Comparison of ENCODE assay signal across 33 cellular contexts in the genomic region with DNA sequence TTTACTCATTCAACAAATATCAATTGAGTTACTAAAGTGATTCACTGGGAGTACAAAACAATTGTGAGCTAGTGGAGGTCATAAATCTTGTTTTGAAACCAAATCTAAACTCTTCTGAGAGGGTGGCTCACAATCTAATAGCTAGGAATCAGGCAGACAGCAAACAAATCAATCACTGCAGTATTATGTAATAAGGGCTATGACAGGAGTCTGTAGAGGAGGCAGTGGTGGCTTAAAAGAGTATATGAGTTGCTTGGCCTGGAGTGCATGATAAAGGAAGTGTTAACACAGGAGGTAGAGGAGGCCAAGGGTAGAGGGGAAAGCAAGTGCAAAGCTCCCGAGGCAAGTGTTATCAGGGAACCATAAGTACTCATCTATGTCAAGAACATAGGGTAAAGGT. TPM values are rescaled to one million over a fixed set of nuclear protein-coding genes. Genes with fewer than 3 reads are reported as not detected.
DNase-seq lines count a peak whose midpoint lies in the region; ATAC-seq lines count a peak whose summit lies in the region.
"Had no signal": no experiment of that assay in that cellular context is flagged by ENCODE, and none has a peak within 500 bp of the region (broad histone marks: within the 10 kb centered on the region; RNA-seq: fewer than 3 reads in every experiment).

No MANE protein-coding gene starts in this region.

- no peaks in the 10 kb centered on the region for H3K9me3 Mint-ChIP-seq in activated T-helper 2 cell treated with anti-CD3 and anti-CD28 coated beads, Interferon-gamma antibody, Interleukin-2, Interleukin-4, amounts not matched to agents 10 μg/mL and 5 μg/mL and 100 μg/mL, durations not matched to agents 14 hours and 24 hours and 36 hours
- H3K9me3 Mint-ChIP-seq: activated CD4-positive, alpha-beta memory T cell treated with anti-CD3 and anti-CD28 coated beads for 36 hours; activated naive CD4-positive, alpha-beta T cell treated with anti-CD3 and anti-CD28 coated beads, Interleukin-2, amount 50 U/mL, for 24 hours; activated T-helper 1 cell treated with anti-CD3 and anti-CD28 coated beads, Interleukin-12 subunit alpha, Interleukin-12 subunit beta, Interleukin-2, Interleukin-4 antibody, amounts not matched to agents 30 ng/mL and 10 ng/mL and 1 ng/mL, durations not matched to agents 14 hours and 24 hours and 36 hours; effector memory CD8-positive, alpha-beta T cell; mesothelial cell of epicardium; naive thymus-derived CD4-positive, alpha-beta T cell; T-helper 1 cell treated with Interleukin-12 subunit alpha and Interleukin-12 subunit beta and Interleukin-4 antibody, amounts not matched to agents 30 μg/mL and 1 μg/mL, for 36 hours had no signal

- peak overlapping the region; percentile 33 for H3K27ac ChIP-seq in skeletal muscle tissue (ENCODE audit: low read depth, low read length)
- H3K27ac ChIP-seq: 22Rv1, cardiac muscle cell, coronary artery, foreskin keratinocyte, left lung, sigmoid colon, testis had no signal

- H3K4me1 Mint-ChIP-seq in activated T-helper 2 cell treated with anti-CD3 and anti-CD28 coated beads, Interferon-gamma antibody, Interleukin-2, Interleukin-4, amounts not matched to agents 10 μg/mL and 5 μg/mL and 100 μg/mL, durations not matched to agents 14 hours and 24 hours and 36 hours (ENCODE audit: low read depth), result no peaks in the 10 kb centered on the region
- H3K4me1 Mint-ChIP-seq: activated naive CD4-positive, alpha-beta T cell treated with anti-CD3 and anti-CD28 coated beads, Interleukin-2, amount 50 U/mL, for 24 hours; naive thymus-derived CD4-positive, alpha-beta T cell had no signal

- peak; percentile 69 for ATAC-seq in left ventricle myocardium superior
- no peak for ATAC-seq in HG03159 (IDR thresholded peaks at IDR 0.05; ENCODE audit: unreplicated experiment)
- ATAC-seq: effector memory CD8-positive, alpha-beta T cell; foreskin keratinocyte; GM12878; left lung; naive thymus-derived CD4-positive, alpha-beta T cell; stimulated activated naive CD8-positive, alpha-beta T cell treated with anti-CD3 and anti-CD28 coated beads, Interleukin-15, Interleukin-2, amounts not matched to agents 100 U/mL and 50 U/mL, for 24 hours had no signal

- no peaks in the 10 kb centered on the region for H3K36me3 Mint-ChIP-seq in activated T-helper 2 cell treated with anti-CD3 and anti-CD28 coated beads, Interferon-gamma antibody, Interleukin-2, Interleukin-4, amounts not matched to agents 10 μg/mL and 5 μg/mL and 100 μg/mL, durations not matched to agents 14 hours and 24 hours and 36 hours (ENCODE audit: low read depth)
- H3K36me3 Mint-ChIP-seq: activated CD4-positive, alpha-beta memory T cell treated with anti-CD3 and anti-CD28 coated beads for 36 hours; activated naive CD4-positive, alpha-beta T cell treated with anti-CD3 and anti-CD28 coated beads, Interleukin-2, amount 50 U/mL, for 24 hours; mesothelial cell of epicardium; naive thymus-derived CD4-positive, alpha-beta T cell had no signal

- H3K9ac ChIP-seq in skeletal muscle tissue (ENCODE audit: low read depth in 1 of 3, low read length in 3 of 3), result no peak overlapping the region

- H3K27me3 ChIP-seq in skeletal muscle tissue (ENCODE audit: control insufficient read depth in 3 of 3, insufficient read depth in 3 of 3, low read length in 3 of 3), result no peaks in the 10 kb centered on the region
- no peaks in the 10 kb centered on the region for H3K27me3 ChIP-seq in MG63
- H3K27me3 ChIP-seq: cardiac muscle cell, foreskin keratinocyte, left lung, sigmoid colon, testis had no signal

- H3K36me3 ChIP-seq in skeletal muscle tissue (ENCODE audit: control insufficient read depth in 3 of 3, insufficient read depth in 3 of 3, low read length in 3 of 3) (peaks cover 2 to 12% (median 8%) of the 10 kb centered on the region in 3 donors), MG63 (peaks cover 80% of the 10 kb centered on the region)
- H3K36me3 ChIP-seq: cardiac muscle cell, left lung, sigmoid colon had no signal

- DNase-seq in NCI-H1417 (lab: John Stamatoyannopoulos, UW), result peak in 2 of 3 experiments; percentile 3 to 57
- no peak for DNase-seq in NCI-H1417 treated with DMSO at 0.1 percent for 48 hours (lab: John Stamatoyannopoulos, UW)
- peak; percentile 24 for DNase-seq in NCI-H226
- DNase-seq in left ventricle myocardium superior, result no peak
- DNase-seq in MG63, result no peak
- no peak for DNase-seq in activated T-helper 2 cell treated with anti-CD3 and anti-CD28 coated beads, Interferon-gamma antibody, Interleukin-2, Interleukin-4, amounts not matched to agents 10 μg/mL and 5 μg/mL and 100 μg/mL, durations not matched to agents 14 hours and 24 hours and 36 hours (ENCODE audit: low spot score)
- DNase-seq: activated CD4-positive, alpha-beta memory T cell treated with anti-CD3 and anti-CD28 coated beads for 36 hours; activated CD8-positive, alpha-beta memory T cell treated with anti-CD3 and anti-CD28 coated beads, Interleukin-2, amount 50 U/mL, for 4 hours; aorta; effector memory CD8-positive, alpha-beta T cell; foreskin keratinocyte; HCEC 1CT; left lung; naive thymus-derived CD4-positive, alpha-beta T cell; NCI-H1092; NCI-H187 treated with DMSO at 0.1 percent for 48 hours; NCI-H526; occipital lobe; RPMI8226; sigmoid colon; stimulated activated CD4-positive, alpha-beta T cell treated with anti-CD3 and anti-CD28 coated beads, Interleukin-15, amount 100 ng/mL, for 24 hours; stimulated activated naive CD8-positive, alpha-beta T cell treated with anti-CD3 and anti-CD28 coated beads, Interleukin-15, Interleukin-2, amounts not matched to agents 100 U/mL and 50 U/mL, for 24 hours; testis had no signal

- H3K4me3 ChIP-seq in skeletal muscle tissue (ENCODE audit: low read length in 3 of 3) (no peak overlapping the region), MG63 (no peak overlapping the region)
- H3K4me3 ChIP-seq: cardiac muscle cell, coronary artery, GM12878, left lung, sigmoid colon, testis had no signal

- no peak overlapping the region for H3K27ac Mint-ChIP-seq in activated T-helper 2 cell treated with anti-CD3 and anti-CD28 coated beads, Interferon-gamma antibody, Interleukin-2, Interleukin-4, amounts not matched to agents 10 μg/mL and 5 μg/mL and 100 μg/mL, durations not matched to agents 14 hours and 24 hours and 36 hours
- H3K27ac Mint-ChIP-seq: activated CD4-positive, alpha-beta memory T cell treated with anti-CD3 and anti-CD28 coated beads for 36 hours; activated naive CD4-positive, alpha-beta T cell treated with anti-CD3 and anti-CD28 coated beads, Interleukin-2, amount 50 U/mL, for 24 hours; activated T-helper 1 cell treated with anti-CD3 and anti-CD28 coated beads, Interleukin-12 subunit alpha, Interleukin-12 subunit beta, Interleukin-2, Interleukin-4 antibody, amounts not matched to agents 30 ng/mL and 10 ng/mL and 1 ng/mL, durations not matched to agents 14 hours and 24 hours and 36 hours; effector memory CD8-positive, alpha-beta T cell; mesothelial cell of epicardium; naive thymus-derived CD4-positive, alpha-beta T cell; T-helper 1 cell treated with Interleukin-12 subunit alpha and Interleukin-12 subunit beta and Interleukin-4 antibody, amounts not matched to agents 30 μg/mL and 1 μg/mL, for 36 hours had no signal

- H3K9me3 ChIP-seq in skeletal muscle tissue (ENCODE audit: control insufficient read depth in 3 of 3, low read length in 3 of 3) (no peaks in the 10 kb centered on the region), MG63 (no peaks in the 10 kb centered on the region)
- H3K9me3 ChIP-seq: left lung, sigmoid colon, testis had no signal

- intact Hi-C loops in left ventricle myocardium superior (cut with micrococcal nuclease), result no loop called here
- intact Hi-C loops in activated T-helper 2 cell treated with anti-CD3 and anti-CD28 coated beads, Interferon-gamma antibody, Interleukin-2, Interleukin-4, amounts not matched to agents 10 μg/mL and 5 μg/mL and 100 μg/mL, durations not matched to agents 14 hours and 24 hours and 36 hours (cut with micrococcal nuclease), result no loop called here

- peaks cover 10% of the 10 kb centered on the region for H3K27me3 Mint-ChIP-seq in activated T-helper 2 cell treated with anti-CD3 and anti-CD28 coated beads, Interferon-gamma antibody, Interleukin-2, Interleukin-4, amounts not matched to agents 10 μg/mL and 5 μg/mL and 100 μg/mL, durations not matched to agents 14 hours and 24 hours and 36 hours (ENCODE audit: low read depth)
- H3K27me3 Mint-ChIP-seq: activated CD4-positive, alpha-beta memory T cell treated with anti-CD3 and anti-CD28 coated beads for 36 hours; activated naive CD4-positive, alpha-beta T cell treated with anti-CD3 and anti-CD28 coated beads, Interleukin-2, amount 50 U/mL, for 24 hours had no signal

- H3K4me1 ChIP-seq in skeletal muscle tissue (ENCODE audit: control insufficient read depth in 3 of 3, insufficient read depth in 3 of 3, low read length in 3 of 3), result peaks cover 37 to 38% (median 37%) of the 10 kb centered on the region in 3 donors
- H3K4me1 ChIP-seq: foreskin keratinocyte, left lung, sigmoid colon, testis had no signal

- H3K4me3 Mint-ChIP-seq in activated T-helper 2 cell treated with anti-CD3 and anti-CD28 coated beads, Interferon-gamma antibody, Interleukin-2, Interleukin-4, amounts not matched to agents 10 μg/mL and 5 μg/mL and 100 μg/mL, durations not matched to agents 14 hours and 24 hours and 36 hours (ENCODE audit: low read depth), result no peak overlapping the region
- H3K4me3 Mint-ChIP-seq: activated CD4-positive, alpha-beta memory T cell treated with anti-CD3 and anti-CD28 coated beads for 36 hours; activated naive CD4-positive, alpha-beta T cell treated with anti-CD3 and anti-CD28 coated beads, Interleukin-2, amount 50 U/mL, for 24 hours; activated T-helper 1 cell treated with anti-CD3 and anti-CD28 coated beads, Interleukin-12 subunit alpha, Interleukin-12 subunit beta, Interleukin-2, Interleukin-4 antibody, amounts not matched to agents 30 ng/mL and 10 ng/mL and 1 ng/mL, durations not matched to agents 14 hours and 24 hours and 36 hours; effector memory CD8-positive, alpha-beta T cell; mesothelial cell of epicardium; naive thymus-derived CD4-positive, alpha-beta T cell; T-helper 1 cell treated with Interleukin-12 subunit alpha and Interleukin-12 subunit beta and Interleukin-4 antibody, amounts not matched to agents 30 μg/mL and 1 μg/mL, for 36 hours had no signal

RNA-seq across cellular contexts. Expression of a gene that starts 16.5 kb away (rescaled TPM):
- 107 TPM for total RNA-seq in left ventricle myocardium superior
- total RNA-seq in skeletal muscle tissue, result 57.4 TPM
- 28.9 and 31.3 TPM in 2 replicates for total RNA-seq in MG63 (2014; rRNA removed; shearing (Covaris generic); ENCODE audit: low replicate concordance)
- not detected in 2 replicates for total RNA-seq in activated T-helper 2 cell treated with anti-CD3 and anti-CD28 coated beads, Interferon-gamma antibody, Interleukin-2, Interleukin-4, amounts not matched to agents 10 μg/mL and 5 μg/mL and 100 μg/mL, durations not matched to agents 14 hours and 24 hours and 36 hours
- total RNA-seq: activated T-helper 1 cell treated with anti-CD3 and anti-CD28 coated beads, Interleukin-12 subunit alpha, Interleukin-12 subunit beta, Interleukin-2, Interleukin-4 antibody, amounts not matched to agents 30 ng/mL and 10 ng/mL and 1 ng/mL, durations not matched to agents 14 hours and 24 hours and 36 hours; foreskin keratinocyte; GM12878; mesothelial cell of epicardium; naive thymus-derived CD4-positive, alpha-beta T cell; occipital lobe; sigmoid colon had no signal

RNA-seq across cellular contexts. Expression of a gene that starts 50.7 kb away (rescaled TPM):
- 28.3 TPM for total RNA-seq in left ventricle myocardium superior
- total RNA-seq in skeletal muscle tissue, result 64.7 TPM
- 129 and 171 TPM in 2 replicates for total RNA-seq in MG63 (2014; rRNA removed; shearing (Covaris generic); ENCODE audit: low replicate concordance)
- 48.9 and 55.7 TPM in 2 replicates for total RNA-seq in activated T-helper 2 cell treated with anti-CD3 and anti-CD28 coated beads, Interferon-gamma antibody, Interleukin-2, Interleukin-4, amounts not matched to agents 10 μg/mL and 5 μg/mL and 100 μg/mL, durations not matched to agents 14 hours and 24 hours and 36 hours

Comparison
In these comparisons a context has a peak if more than half of its experiments do, and no peak if none do; other contexts are left out.
1. DNase-seq: peak in NCI-H1417 (2 of 3) and NCI-H226 (single experiment); none in NCI-H1417 treated with DMSO at 0.1 percent for 48 hours (single experiment), left ventricle myocardium superior (single experiment), MG63 (single experiment) and activated T-helper 2 cell treated with anti-CD3 and anti-CD28 coated beads, Interferon-gamma antibody, Interleukin-2, Interleukin-4, amounts not matched to agents 10 μg/mL and 5 μg/mL and 100 μg/mL, durations not matched to agents 14 hours and 24 hours and 36 hours (single experiment).
2. RNA of a gene that starts 16.5 kb away (total RNA-seq): 107 TPM in left ventricle myocardium superior (single experiment), 57.4 TPM in skeletal muscle tissue (single experiment) and 28.9 to 31.3 TPM in MG63; not detected in activated T-helper 2 cell treated with anti-CD3 and anti-CD28 coated beads, Interferon-gamma antibody, Interleukin-2, Interleukin-4, amounts not matched to agents 10 μg/mL and 5 μg/mL and 100 μg/mL, durations not matched to agents 14 hours and 24 hours and 36 hours; every median in the first group is over 10 times any median in the second.